8 cellular contexts compared by ENCODE assay signal in genomic region chr18:12991839-12992216, GRCh38. TPM values are rescaled to one million over a fixed set of nuclear protein-coding genes. Genes with fewer than 3 reads are reported as not detected.
DNase-seq lines count a peak whose midpoint lies in the region; ATAC-seq lines count a peak whose summit lies in the region.

No MANE protein-coding gene starts in this region.

- peak overlapping the region; percentile 98 for H3K4me3 Mint-ChIP-seq in T-helper 17 cell

- no peaks in the 10 kb centered on the region for H3K27me3 Mint-ChIP-seq in T-helper 17 cell

- no peaks in the 10 kb centered on the region for H3K9me3 ChIP-seq in T-helper 17 cell (ENCODE audit: control insufficient read depth, low read length, poor library complexity, severe bottlenecking)

- DNase-seq in DMS153 treated with DMSO at 0.1 percent for 48 hours (lab: John Stamatoyannopoulos, UW; ENCODE audit: unreplicated experiment) (peak; percentile 11), DMS153 (lab: John Stamatoyannopoulos, UW) (no peak), T-helper 17 cell (no peak), germinal center (ENCODE audit: low spot score) (peak; percentile 10), A172 (ENCODE audit: low spot score) (no peak), cerebellar nuclear complex (lab: John Stamatoyannopoulos, UW) (no peak), NCI-H2029 (lab: John Stamatoyannopoulos, UW) (no peak)

- peaks cover 14% of the 10 kb centered on the region for H3K4me1 Mint-ChIP-seq in T-helper 17 cell

- peaks cover 8% of the 10 kb centered on the region for H3K36me3 Mint-ChIP-seq in T-helper 17 cell (ENCODE audit: low read depth)

- peak overlapping the region in 20 of 21 experiments; percentile 74 to 95 (median 89) for H3K27ac ChIP-seq in skin epidermis

- ATAC-seq in T-helper 17 cell, result no peak

- peak overlapping the region; percentile 82 to 93 (median 84) for H3K4me3 ChIP-seq in skin epidermis

- H3K27ac Mint-ChIP-seq in T-helper 17 cell, result peak overlapping the region; percentile 91

RNA-seq across cellular contexts. Expression of gene CEP192, which starts 0.7 kb away (rescaled TPM):
- 10 to 100 TPM; 30.4 to 32.6 TPM for total RNA-seq in T-helper 17 cell
- total RNA-seq in A172 (2014; rRNA removed; shearing (Covaris generic)), result 30.1 and 30.5 TPM in 2 replicates

RNA-seq across cellular contexts. Expression of gene SEH1L, which starts 44.0 kb away (rescaled TPM):
- total RNA-seq in T-helper 17 cell, result 10 to 100 TPM; 32.4 to 35.9 TPM
- total RNA-seq in A172 (2014; rRNA removed; shearing (Covaris generic)), result 51.2 and 53.9 TPM in 2 replicates

Comparison
In these comparisons a context has a peak if more than half of its experiments do, and no peak if none do; other contexts are left out.
1. DNase-seq: peak in DMS153 treated with DMSO at 0.1 percent for 48 hours (single experiment) and germinal center (single experiment); none in DMS153 (single experiment), T-helper 17 cell (0 of 3), A172 (single experiment), cerebellar nuclear complex (0 of 2) and NCI-H2029 (single experiment).